ENCODE assay signal across 1 cellular context in genomic region chr4:109434007-109434792, GRCh38.
TF ChIP-seq lines count a peak whose summit lies in the region.

No MANE protein-coding gene starts in this region.

TF ChIP-seq in GM23338, 12 proteins besides CTCF, POLR2A, EP300 and RAD21 (continued from another document):
- no peak for TF ChIP-seq ZNF462 (CRISPR knock-in tag; IDR thresholded peaks at IDR 0.05)
- TF ChIP-seq CREB1 (CRISPR knock-in tag; IDR thresholded peaks at IDR 0.05; ENCODE audit: low read depth): no peak
- TF ChIP-seq ZNF114 (CRISPR knock-in tag; IDR thresholded peaks at IDR 0.05): no peak
